ENCODE assay signal across 8 cellular contexts in genomic region chr18:48160622-48161021, GRCh38.
DNase-seq lines count a peak whose midpoint lies in the region; ATAC-seq, FAIRE-seq and TF ChIP-seq lines count a peak whose summit lies in the region.

No MANE protein-coding gene starts in this region.

- no peaks in the 10 kb centered on the region for H3K9me3 ChIP-seq in gastrocnemius medialis

- POLR2A ChIA-PET in activated CD4-positive, alpha-beta memory T cell treated with anti-CD3 and anti-CD28 coated beads for 36 hours (lab: Charles Lee) = no interaction called here

- H3K27me3 ChIP-seq in gastrocnemius medialis = no peaks in the 10 kb centered on the region

- H3K36me3 Mint-ChIP-seq in Calu3 (ENCODE audit: insufficient read depth, unreplicated experiment) (peaks cover 9% of the 10 kb centered on the region), glutamatergic neuron (ENCODE audit: unreplicated experiment) (no peaks in the 10 kb centered on the region)
- no peaks in the 10 kb centered on the region for H3K36me3 Mint-ChIP-seq in activated CD4-positive, alpha-beta memory T cell treated with anti-CD3 and anti-CD28 coated beads for 36 hours

- CTCF ChIA-PET in Calu3 (lab: Charles Lee) = interaction anchor here (0.7 to 1.7 kb wide), 5 partner anchors 9 to 1625 kb away, joined by 3 to 6 read pairs (median 4); no protein-coding TSS in a partner anchor
- CTCF ChIA-PET in activated CD4-positive, alpha-beta memory T cell treated with anti-CD3 and anti-CD28 coated beads for 36 hours (lab: Charles Lee) = no interaction called here

- peaks cover 0 to 4% of the 10 kb centered on the region in 2 donors for H3K4me1 ChIP-seq in gastrocnemius medialis

- DNase-seq in Calu3 = no peak
- DNase-seq in activated CD4-positive, alpha-beta memory T cell treated with anti-CD3 and anti-CD28 coated beads for 36 hours = no peak
- DNase-seq in glutamatergic neuron = no peak
- DNase-seq in gastrocnemius medialis = peak in 1 of 2 donors; percentile 7
- DNase-seq in RCC 7860 (ENCODE audit: low spot score) = no peak
- no peak for DNase-seq in RKO (ENCODE audit: low spot score)
- no peak for DNase-seq in NCI-H1105 treated with DMSO at 0.1 percent for 48 hours (lab: John Stamatoyannopoulos, UW)

- no TSS peak for BruUV-seq in Calu3 (replicated peaks; lab: Mats Ljungman, UMichigan)

- H3K27ac ChIP-seq in gastrocnemius medialis = peak overlapping the region in 3 of 4 donors; percentile 58 to 80 (median 72)

- peaks cover 92% of the 10 kb centered on the region for H3K27me3 Mint-ChIP-seq in Calu3 (ENCODE audit: unreplicated experiment)
- H3K27me3 Mint-ChIP-seq in activated CD4-positive, alpha-beta memory T cell treated with anti-CD3 and anti-CD28 coated beads for 36 hours = peaks cover 4% of the 10 kb centered on the region
- peaks cover 11% of the 10 kb centered on the region for H3K27me3 Mint-ChIP-seq in glutamatergic neuron (ENCODE audit: unreplicated experiment)

- H3K4me3 Mint-ChIP-seq in Calu3 (ENCODE audit: low read depth, unreplicated experiment) (peak overlapping the region; percentile 69), glutamatergic neuron (ENCODE audit: unreplicated experiment) (peak overlapping the region; percentile 25)
- peak overlapping the region; percentile 16 for H3K4me3 Mint-ChIP-seq in activated CD4-positive, alpha-beta memory T cell treated with anti-CD3 and anti-CD28 coated beads for 36 hours

- no peak for TF ChIP-seq CTCF in Calu3 (IDR thresholded peaks at IDR 0.05; ENCODE audit: unreplicated experiment)
- TF ChIP-seq CTCF in glutamatergic neuron (IDR thresholded peaks at IDR 0.05; ENCODE audit: partially characterized antibody, unreplicated experiment) = no peak
- TF ChIP-seq CTCF in gastrocnemius medialis (IDR thresholded peaks at IDR 0.05 in 4 of 5, conservative IDR thresholded peaks at IDR 0.05 in 1 of 5) = no peak

- TF ChIP-seq POLR2A in gastrocnemius medialis (IDR thresholded peaks at IDR 0.05) = no peak

- H3K36me3 ChIP-seq in gastrocnemius medialis = no peaks in the 10 kb centered on the region

- no peak for FAIRE-seq in RCC 7860 (lab: Jason Lieb, UNC)

- peak overlapping the region in 1 of 4 donors; percentile 83 for H3K4me3 ChIP-seq in gastrocnemius medialis

- ATAC-seq in gastrocnemius medialis (no peak), GM21825 (IDR thresholded peaks at IDR 0.05; ENCODE audit: unreplicated experiment) (no peak)

- H3K9me3 Mint-ChIP-seq in Calu3 (ENCODE audit: low read depth, unreplicated experiment) (no peaks in the 10 kb centered on the region), glutamatergic neuron (ENCODE audit: unreplicated experiment) (peaks cover 13% of the 10 kb centered on the region)
- no peaks in the 10 kb centered on the region for H3K9me3 Mint-ChIP-seq in activated CD4-positive, alpha-beta memory T cell treated with anti-CD3 and anti-CD28 coated beads for 36 hours

- no peaks in the 10 kb centered on the region for H3K4me1 Mint-ChIP-seq in Calu3 (ENCODE audit: low read depth, unreplicated experiment)
- peaks cover 3% of the 10 kb centered on the region for H3K4me1 Mint-ChIP-seq in activated CD4-positive, alpha-beta memory T cell treated with anti-CD3 and anti-CD28 coated beads for 36 hours (ENCODE audit: low read depth)
- peaks cover 30% of the 10 kb centered on the region for H3K4me1 Mint-ChIP-seq in glutamatergic neuron (ENCODE audit: low read depth, unreplicated experiment)

- H3K27ac Mint-ChIP-seq in Calu3 (ENCODE audit: unreplicated experiment) (no peak overlapping the region), glutamatergic neuron (ENCODE audit: unreplicated experiment) (no peak overlapping the region)
- H3K27ac Mint-ChIP-seq in activated CD4-positive, alpha-beta memory T cell treated with anti-CD3 and anti-CD28 coated beads for 36 hours = no peak overlapping the region

- in situ Hi-C loops in gastrocnemius medialis (cut with MboI; ENCODE audit: low sequenced_read_pairs in 4 of 4) = loop anchor here in 1 of 4 donors (25.0 kb wide), 1 partner anchor 252 kb away; the partner anchor contains the start of gene ZBTB7C

- intact Hi-C loops in Calu3 (cut with micrococcal nuclease; ENCODE audit: unreplicated experiment) = no loop called here
- intact Hi-C loops in activated CD4-positive, alpha-beta memory T cell treated with anti-CD3 and anti-CD28 coated beads for 36 hours (cut with micrococcal nuclease) = loop anchor here (1.0 to 5.0 kb wide), 2 partner anchors 35 to 228 kb away; partner anchors contain the start of gene SMAD2
- intact Hi-C loops in gastrocnemius medialis (cut with DNase I; ENCODE audit: low total_unique reads) = loop anchor here (5.0 kb wide), 2 partner anchors 247 to 382 kb away; partner anchors contain the start of gene ZBTB7C

Comparison
In these comparisons a context has a peak if more than half of its experiments do, and no peak if none do; other contexts are left out.
1. H3K4me3 Mint-ChIP-seq: peak in every context shown above with its lines; median percentile 69 in Calu3; 25 in glutamatergic neuron; 16 in activated CD4-positive, alpha-beta memory T cell treated with anti-CD3 and anti-CD28 coated beads for 36 hours.